In genomic region chr18:48904847-48905394, GRCh38 we compare ENCODE assay signal across 25 cellular contexts. TPM values are rescaled to one million over a fixed set of nuclear protein-coding genes. Genes with fewer than 3 reads are reported as not detected.
DNase-seq lines count a peak whose midpoint lies in the region; ATAC-seq and TF ChIP-seq lines count a peak whose summit lies in the region.
"Had no signal": no experiment of that assay in that cellular context is flagged by ENCODE, and none has a peak within 500 bp of the region (broad histone marks: within the 10 kb centered on the region; RNA-seq: fewer than 3 reads in every experiment).

No MANE protein-coding gene starts in this region.

- H3K36me3 Mint-ChIP-seq in CD14-positive monocyte (peaks cover 4% of the 10 kb centered on the region in 2 donors), HFFc6 (ENCODE audit: low read depth) (peaks cover 17% of the 10 kb centered on the region)

- H3K27me3 Mint-ChIP-seq in CD14-positive monocyte (ENCODE audit: low read depth in 3 of 3), result peaks cover 2 to 6% (median 3%) of the 10 kb centered on the region in 3 donors
- H3K27me3 Mint-ChIP-seq in HFFc6 (ENCODE audit: insufficient read depth), result no peaks in the 10 kb centered on the region

- intact Hi-C loops in CD14-positive monocyte (cut with micrococcal nuclease), result loop anchor here in 1 of 2 donors (5.0 kb wide), 1 partner anchor 42 kb away; no protein-coding TSS in a partner anchor

- no peaks in the 10 kb centered on the region for H3K27me3 ChIP-seq in smooth muscle cell (ENCODE audit: low read depth)
- H3K27me3 ChIP-seq: MG63 had no signal

- H3K9me3 Mint-ChIP-seq in CD14-positive monocyte (peaks cover 6 to 13% (median 12%) of the 10 kb centered on the region in 7 donors), HFFc6 (peaks cover 17% of the 10 kb centered on the region)

- H3K27ac Mint-ChIP-seq in CD14-positive monocyte (peak overlapping the region in 5 of 7 donors; percentile 2 to 63 (median 41)), HFFc6 (peak overlapping the region; percentile 54)
- H3K27ac Mint-ChIP-seq: B cell, H9 had no signal

- no peaks in the 10 kb centered on the region for H3K9me3 ChIP-seq in smooth muscle cell (replicated peaks; ENCODE audit: low read depth)
- H3K9me3 ChIP-seq: MG63 had no signal

- no peaks in the 10 kb centered on the region for H4K20me1 ChIP-seq in smooth muscle cell (ENCODE audit: low read depth)

- no peak overlapping the region for H3K9ac ChIP-seq in smooth muscle cell (ENCODE audit: low read depth)

- WGBS in smooth muscle cell (ENCODE audit: low lambda C conversion rate), result 71% methylated on average over 3 of the region's 3 CpGs

- no peak for ATAC-seq in GM21529 (IDR thresholded peaks at IDR 0.05; ENCODE audit: unreplicated experiment)
- ATAC-seq: GM12878 had no signal

- H3K4me1 ChIP-seq in smooth muscle cell (ENCODE audit: low read depth), result peaks cover 4% of the 10 kb centered on the region

- DNase-seq in CD14-positive monocyte (ENCODE audit: low spot score) (no peak), HFFc6 (no peak), ecto neural progenitor cell (ENCODE audit: low spot score) (peak; percentile 8), smooth muscle cell (lab: John Stamatoyannopoulos, UW; ENCODE audit: unreplicated experiment) (no peak), coronary artery (ENCODE audit: low spot score) (no peak), NCI-H82 (lab: John Stamatoyannopoulos, UW) (no peak)
- DNase-seq: CD8-positive, alpha-beta memory T cell; DMS 273 treated with DMSO at 0.1 percent for 48 hours; DMS79; GDM1; H9; KG1; MG63; NCI-H1105 treated with DMSO at 0.1 percent for 48 hours; NCI-H146; NCI-H2029; NCI-H446 treated with DMSO at 0.1 percent for 48 hours; NCI-H526; RPMI8226; SHP77 had no signal

- H3K79me2 ChIP-seq in smooth muscle cell (ENCODE audit: low read depth), result peaks cover 18% of the 10 kb centered on the region

- H3K4me1 Mint-ChIP-seq in CD14-positive monocyte (peaks cover 34% of the 10 kb centered on the region), HFFc6 (ENCODE audit: low read depth) (peaks cover 64% of the 10 kb centered on the region)
- H3K4me1 Mint-ChIP-seq: H9 had no signal

- H3K4me3 ChIP-seq in smooth muscle cell (no peak overlapping the region), coronary artery (no peak overlapping the region)
- H3K4me3 ChIP-seq: GM12878, MG63, SK-N-MC had no signal

- H3K4me3 Mint-ChIP-seq in CD14-positive monocyte, result no peak overlapping the region
- H3K4me3 Mint-ChIP-seq in HFFc6, result no peak overlapping the region
- H3K4me3 Mint-ChIP-seq: B cell; CD8-positive, alpha-beta memory T cell; H9 had no signal

- peak overlapping the region; percentile 66 for H3K4me2 ChIP-seq in smooth muscle cell

- H3F3A ChIP-seq in smooth muscle cell (ENCODE audit: low read depth), result peaks cover 35% of the 10 kb centered on the region

- H3K27ac ChIP-seq in smooth muscle cell (ENCODE audit: low read depth), result peak overlapping the region; percentile 99
- no peak overlapping the region for H3K27ac ChIP-seq in coronary artery
- H3K27ac ChIP-seq: C4-2B, SK-N-MC had no signal

- TF ChIP-seq CTCF in CD14-positive monocyte (IDR thresholded peaks at IDR 0.05) (no peak), HFFc6 (IDR thresholded peaks at IDR 0.05) (no peak), smooth muscle cell (IDR thresholded peaks at IDR 0.05; ENCODE audit: borderline replicate concordance, insufficient read depth, poor library complexity, severe bottlenecking) (no peak), coronary artery (IDR thresholded peaks at IDR 0.05) (no peak)

- H3K36me3 ChIP-seq in smooth muscle cell (ENCODE audit: low read depth), result no peaks in the 10 kb centered on the region
- H3K36me3 ChIP-seq: MG63 had no signal

- no peak overlapping the region for H2AFZ ChIP-seq in smooth muscle cell (ENCODE audit: low read depth)

RNA-seq across cellular contexts. Expression of gene SMAD7, which starts 45.8 kb away (rescaled TPM):
- polyA plus RNA-seq in CD14-positive monocyte (1 to 10 TPM; 1.4 to 1.5 TPM), smooth muscle cell (134 and 136 TPM in 2 replicates)
- total RNA-seq in HFFc6 (2021; fragmentation: NEBNext Ultra II Directional; extraction: Animal tissue kit (Norgen Biotek cat#: 25700)), result 10 to 100 TPM; 29.6 to 35.8 (median 30.7) TPM
- 114 and 142 TPM in 2 replicates for total RNA-seq in smooth muscle cell
